ENCODE assay signal across 17 cellular contexts in the genomic region with DNA sequence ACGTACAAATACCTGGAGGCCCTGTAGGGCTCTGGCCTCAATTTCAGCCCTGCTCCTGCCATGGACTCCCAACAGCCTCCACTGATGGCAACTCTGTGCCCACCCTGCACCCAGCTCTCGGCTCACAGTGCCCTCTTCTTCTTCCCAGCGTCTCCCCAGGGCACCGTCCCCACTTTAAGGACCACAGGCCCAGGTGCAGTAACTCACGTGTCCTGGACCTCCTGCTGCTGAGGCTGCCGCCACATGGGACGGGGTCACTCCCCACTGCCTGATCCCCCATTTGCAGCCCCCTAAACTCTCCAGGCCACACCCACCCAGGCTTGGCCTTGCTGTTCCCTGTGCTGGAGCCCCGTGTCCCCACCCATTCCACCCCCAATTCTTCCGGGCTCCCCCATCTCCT.
DNase-seq lines count a peak whose midpoint lies in the region; ATAC-seq and TF ChIP-seq lines count a peak whose summit lies in the region.
"Had no signal": no experiment of that assay in that cellular context is flagged by ENCODE, and none has a peak within 500 bp of the region (broad histone marks: within the 10 kb centered on the region; RNA-seq: fewer than 3 reads in every experiment).

No MANE protein-coding gene starts in this region.

- no peaks in the 10 kb centered on the region for H3K4me1 ChIP-seq in Peyer's patch
- H3K4me1 ChIP-seq in SJCRH30: peaks cover 38% of the 10 kb centered on the region
- H3K4me1 ChIP-seq in lower lobe of right lung: no peaks in the 10 kb centered on the region
- no peaks in the 10 kb centered on the region for H3K4me1 ChIP-seq in spleen

- H3K27me3 ChIP-seq in Peyer's patch: no peaks in the 10 kb centered on the region
- H3K27me3 ChIP-seq in SJCRH30: no peaks in the 10 kb centered on the region
- H3K27me3 ChIP-seq in lower lobe of right lung (ENCODE audit: low read depth): peaks cover 23% of the 10 kb centered on the region
- H3K27me3 ChIP-seq in spleen (replicated peaks in 1 of 7): peaks cover 0 to 37% (median 0%) of the 10 kb centered on the region in 7 donors

- no peak for ATAC-seq in lower lobe of right lung
- no peak for ATAC-seq in GM21737 (IDR thresholded peaks at IDR 0.05; ENCODE audit: unreplicated experiment)
- ATAC-seq: K562 had no signal

- TF ChIP-seq POLR2A in Peyer's patch (IDR thresholded peaks at IDR 0.05) (no peak), spleen (IDR thresholded peaks at IDR 0.05) (no peak)

- H3K36me3 ChIP-seq in Peyer's patch (no peaks in the 10 kb centered on the region), SJCRH30 (no peaks in the 10 kb centered on the region), lower lobe of right lung (no peaks in the 10 kb centered on the region), spleen (no peaks in the 10 kb centered on the region)

- TF ChIP-seq CTCF in Peyer's patch (IDR thresholded peaks at IDR 0.05): no peak
- TF ChIP-seq CTCF in lower lobe of right lung (IDR thresholded peaks at IDR 0.05): no peak
- no peak for TF ChIP-seq CTCF in spleen (IDR thresholded peaks at IDR 0.05 in 8 of 11, conservative IDR thresholded peaks at IDR 0.05 in 3 of 11)

- WGBS in spleen, 5 donors: 87 to 94% (median 90%) methylated on average over 9 of the region's 9 CpGs

- intact Hi-C loops in lower lobe of right lung (cut with DNase I) (no loop called here), spleen (cut with DNase I; ENCODE audit: low total_unique reads) (no loop called here)

- H3K27ac ChIP-seq in Peyer's patch: no peak overlapping the region
- H3K27ac ChIP-seq in SJCRH30: peak overlapping the region; percentile 65; the same call in 1 of the 2 replicates
- no peak overlapping the region for H3K27ac ChIP-seq in lower lobe of right lung
- no peak overlapping the region for H3K27ac ChIP-seq in spleen

- DNase-seq in Peyer's patch (peak in 2 of 3 donors; percentile 32 to 34), SJCRH30 (peak in 1 of 2 experiments; percentile 7), lower lobe of right lung (peak; percentile 26), spleen (peak; percentile 47), DMS153 (lab: John Stamatoyannopoulos, UW) (no peak), cerebellar nuclear complex (lab: John Stamatoyannopoulos, UW) (no peak)
- DNase-seq: ACHN; C1 segment of cervical spinal cord; NCI-H1105 treated with DMSO at 0.1 percent for 48 hours; NCI-H1694; NCI-H2107; NCI-H510A; NCI-H748 treated with DMSO at 0.1 percent for 48 hours; NK-92 treated with Interleukin-12 subunit alpha and Interleukin-12 subunit beta, amount 100 ng/mL, for 24 hours; Right ventricle myocardium superior had no signal

- H3K9me3 ChIP-seq in Peyer's patch: no peaks in the 10 kb centered on the region
- H3K9me3 ChIP-seq in SJCRH30 (replicated peaks): peaks cover 5% of the 10 kb centered on the region; the same call in 1 of the 2 replicates
- H3K9me3 ChIP-seq in lower lobe of right lung: no peaks in the 10 kb centered on the region
- no peaks in the 10 kb centered on the region for H3K9me3 ChIP-seq in spleen

- H3K4me3 ChIP-seq in Peyer's patch (no peak overlapping the region), SJCRH30 (no peak overlapping the region), lower lobe of right lung (no peak overlapping the region), spleen (no peak overlapping the region)
- H3K4me3 ChIP-seq: K562 had no signal

Comparison
In these comparisons a context has a peak if more than half of its experiments do, and no peak if none do; other contexts are left out.
1. DNase-seq: peak in Peyer's patch (2 of 3), lower lobe of right lung (single experiment) and spleen (single experiment); none in DMS153 (single experiment) and cerebellar nuclear complex (0 of 2).